ENCODE assay signal across 1 cellular context in genomic region chr5:75336625-75337336, GRCh38.
TF ChIP-seq lines count a peak whose summit lies in the region.

HMGCR (plus strand) TSS chr5:75337220; CDS start chr5:75342606, 5,386 bp downstream.

TF ChIP-seq in HepG2, 621 proteins besides CTCF, POLR2A, EP300 and RAD21 (continued from another document and continues in another):
- TF ChIP-seq ZNF275 (CRISPR knock-in tag; IDR thresholded peaks at IDR 0.05; ENCODE audit: borderline replicate concordance) (no peak), PLSCR1 (CRISPR knock-in tag; IDR thresholded peaks at IDR 0.05; ENCODE audit: borderline replicate concordance) (no peak), GATA4 (IDR thresholded peaks at IDR 0.05; ENCODE audit: borderline replicate concordance, low read depth) (no peak; the same call in 1 of the 2 replicates), NFRKB (IDR thresholded peaks at IDR 0.05) (no peak), RCOR2 (CRISPR knock-in tag; IDR thresholded peaks at IDR 0.05) (no peak), PATZ1 (CRISPR knock-in tag; IDR thresholded peaks at IDR 0.05) (peak; percentile 77), ZFP36L2 (CRISPR knock-in tag; IDR thresholded peaks at IDR 0.05) (no peak), ATF4 (CRISPR knock-in tag; IDR thresholded peaks at IDR 0.05) (0 out of 4 replicates have a peak, but pooled peaks of 1 of the 2 experiments have one; percentile 36), CBX1 (IDR thresholded peaks at IDR 0.05; ENCODE audit: low read depth) (peak; percentile 92), ZNF121 (CRISPR knock-in tag; IDR thresholded peaks at IDR 0.05) (no peak), ZNF431 (CRISPR knock-in tag; IDR thresholded peaks at IDR 0.05; ENCODE audit: borderline replicate concordance, low read depth) (no peak), DMAP1 (CRISPR knock-in tag; IDR thresholded peaks at IDR 0.05) (peak; percentile 79; the same call in 1 of the 2 replicates), PHB2 (IDR thresholded peaks at IDR 0.05; ENCODE audit: partially characterized antibody) (no peak), MEIS1 (CRISPR knock-in tag; IDR thresholded peaks at IDR 0.05; ENCODE audit: borderline replicate concordance) (no peak; the same call in 1 of the 2 replicates), HBP1 (CRISPR knock-in tag; IDR thresholded peaks at IDR 0.05; ENCODE audit: low read depth) (peak; percentile 87), ZNF7 (CRISPR knock-in tag; IDR thresholded peaks at IDR 0.05) (no peak), ZNF281 (CRISPR knock-in tag; IDR thresholded peaks at IDR 0.05; ENCODE audit: borderline replicate concordance) (peak; percentile 43; the same call in 1 of the 2 replicates), MLXIP (CRISPR knock-in tag; IDR thresholded peaks at IDR 0.05; ENCODE audit: borderline replicate concordance) (no peak; the same call in 1 of the 2 replicates), U2AF2 (IDR thresholded peaks at IDR 0.05; ENCODE audit: low read depth, low read length) (peak; percentile 98), RBFOX2 (IDR thresholded peaks at IDR 0.05; ENCODE audit: low read depth, low read length) (peak; percentile 93), GZF1 (CRISPR knock-in tag; IDR thresholded peaks at IDR 0.05) (0 out of 2 replicates have a peak, but pooled peaks have one; percentile 12), KLF11 (CRISPR knock-in tag; IDR thresholded peaks at IDR 0.05) (peak; percentile 43; the same call in 1 of the 2 replicates), JARID2 (CRISPR knock-in tag; IDR thresholded peaks at IDR 0.05; ENCODE audit: insufficient replicate concordance) (no peak), ZBTB26 (CRISPR knock-in tag; IDR thresholded peaks at IDR 0.05; ENCODE audit: borderline replicate concordance) (peak; percentile 76; the same call in 1 of the 2 replicates), CREB1 (IDR thresholded peaks at IDR 0.05) (peak; percentile 96), CREB1 (CRISPR knock-in tag; IDR thresholded peaks at IDR 0.05) (peak; percentile 98), TSC22D2 (CRISPR knock-in tag; IDR thresholded peaks at IDR 0.05; ENCODE audit: borderline replicate concordance) (no peak), ZSCAN31 (CRISPR knock-in tag; IDR thresholded peaks at IDR 0.05; ENCODE audit: low read depth) (no peak; the same call in none of the 2 replicates), NAIF1 (CRISPR knock-in tag; IDR thresholded peaks at IDR 0.05; ENCODE audit: borderline replicate concordance) (no peak), RFX1 (IDR thresholded peaks at IDR 0.05) (peak; percentile 99), ZNF766 (CRISPR knock-in tag; IDR thresholded peaks at IDR 0.05; ENCODE audit: borderline replicate concordance) (peak; percentile 17; the same call in 1 of the 2 replicates), NBN (conservative IDR thresholded peaks at IDR 0.05) (no peak), MLLT10 (CRISPR knock-in tag; IDR thresholded peaks at IDR 0.05) (no peak), IKZF4 (CRISPR knock-in tag; IDR thresholded peaks at IDR 0.05; ENCODE audit: borderline replicate concordance, low read depth, not compliant biosample characterization) (no peak), ZBED4 (CRISPR knock-in tag; IDR thresholded peaks at IDR 0.05; ENCODE audit: borderline replicate concordance) (no peak), ZNF496 (CRISPR knock-in tag; IDR thresholded peaks at IDR 0.05; ENCODE audit: insufficient replicate concordance) (no peak), ASH2L (IDR thresholded peaks at IDR 0.05; ENCODE audit: insufficient read length, low read depth, low read length) (peak; percentile 53), ZNF547 (CRISPR knock-in tag; IDR thresholded peaks at IDR 0.05) (no peak), ZNF513 (CRISPR knock-in tag; conservative IDR thresholded peaks at IDR 0.05) (no peak)
